ENCODE assay signal across 18 cellular contexts in the genomic region with DNA sequence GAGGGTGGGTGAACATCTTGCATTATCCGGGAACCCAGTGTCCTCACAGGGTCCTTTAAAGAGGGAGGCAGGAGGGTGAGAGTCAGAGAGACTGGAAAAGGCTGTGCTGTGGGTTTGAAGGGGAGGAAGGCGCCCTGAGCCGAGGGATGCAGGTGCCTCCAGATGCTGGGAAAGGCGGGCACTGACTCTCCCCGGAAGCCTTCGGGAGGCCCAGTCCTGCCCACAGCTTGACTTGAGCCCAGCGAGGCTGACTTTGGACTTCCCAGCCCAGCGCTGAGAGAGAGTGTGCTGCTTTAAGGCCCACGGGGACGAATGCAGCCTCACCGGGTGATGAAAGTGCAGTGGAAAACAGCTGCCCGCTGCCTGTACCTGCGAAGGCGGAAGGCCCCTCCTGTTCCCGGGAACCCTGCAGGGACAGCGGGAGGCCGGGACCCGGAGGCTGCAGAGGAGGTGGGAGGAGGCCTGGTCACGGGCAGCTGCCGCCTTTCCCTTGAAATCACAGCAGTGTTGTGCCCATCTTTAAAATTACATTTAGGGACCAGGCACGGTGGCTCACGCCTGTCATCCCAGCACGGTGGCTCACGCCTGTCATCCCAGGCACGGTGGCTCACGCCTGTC. TPM values are rescaled to one million over a fixed set of nuclear protein-coding genes. Genes with fewer than 3 reads are reported as not detected.
DNase-seq lines count a peak whose midpoint lies in the region; ATAC-seq and TF ChIP-seq lines count a peak whose summit lies in the region.
"Had no signal": no experiment of that assay in that cellular context is flagged by ENCODE, and none has a peak within 500 bp of the region (broad histone marks: within the 10 kb centered on the region; RNA-seq: fewer than 3 reads in every experiment).

No MANE protein-coding gene starts in this region.

- H2AFZ ChIP-seq in IMR-90 (replicated peaks; ENCODE audit: low read length, poor library complexity) (peak overlapping the region; percentile 2), neuronal stem cell (ENCODE audit: low read length) (no peak overlapping the region)
- H2AFZ ChIP-seq: PC-9 had no signal

- no peaks in the 10 kb centered on the region for H3K9me3 Mint-ChIP-seq in effector memory CD8-positive, alpha-beta T cell
- H3K9me3 Mint-ChIP-seq in natural killer cell treated with Interleukin-12 subunit alpha and Interleukin-12 subunit beta and Interleukin-15 and Interleukin-18, amount 100 ng/mL, for 72 hours = no peaks in the 10 kb centered on the region
- H3K9me3 Mint-ChIP-seq: CD4-positive, alpha-beta T cell had no signal

- H2BK15ac ChIP-seq in IMR-90 (ENCODE audit: low read depth, low read length) = no peak overlapping the region
- no peak overlapping the region for H2BK15ac ChIP-seq in neuronal stem cell (ENCODE audit: low read length)

- no peak overlapping the region for H2BK120ac ChIP-seq in IMR-90 (ENCODE audit: low read depth, low read length)
- H2BK120ac ChIP-seq in neuronal stem cell (ENCODE audit: low read depth, low read length) = no peak overlapping the region

- H3K18ac ChIP-seq in IMR-90 (ENCODE audit: low read depth, low read length) = no peak overlapping the region
- H3K18ac ChIP-seq in neuronal stem cell (ENCODE audit: low read length) = no peak overlapping the region

- H4K5ac ChIP-seq in IMR-90 (ENCODE audit: low read depth, low read length) = no peak overlapping the region

- peak overlapping the region; percentile 55 for H2AK9ac ChIP-seq in IMR-90 (replicated peaks; ENCODE audit: low read depth, low read length, poor library complexity)

- DNase-seq in IMR-90 = no peak
- no peak for DNase-seq in effector memory CD8-positive, alpha-beta T cell
- DNase-seq in neuronal stem cell (ENCODE audit: low spot score) = no peak
- no peak for DNase-seq in natural killer cell treated with Interleukin-12 subunit alpha and Interleukin-12 subunit beta and Interleukin-15 and Interleukin-18, amount 100 ng/mL, for 72 hours (ENCODE audit: low spot score)
- DNase-seq in NCI-H1436 treated with DMSO at 0.1 percent for 48 hours (lab: John Stamatoyannopoulos, UW) = no peak
- no peak for DNase-seq in aorta
- DNase-seq: CD4-positive, alpha-beta T cell; H7; KG1; MG63; NCI-H1694; NCI-H2029 treated with DMSO at 0.1 percent for 48 hours; NCI-H446 treated with DMSO at 0.1 percent for 48 hours; NCI-H526; PC-9; RPMI8226; SHP77 had no signal

- H3K23ac ChIP-seq in IMR-90 (ENCODE audit: low read depth, low read length) (no peak overlapping the region), neuronal stem cell (ENCODE audit: low read depth, low read length, poor library complexity) (no peak overlapping the region)

- no peak for ATAC-seq in IMR-90 (ENCODE audit: low read depth)
- no peak for ATAC-seq in effector memory CD8-positive, alpha-beta T cell (replicated peaks)
- ATAC-seq in natural killer cell treated with Interleukin-12 subunit alpha and Interleukin-12 subunit beta and Interleukin-15 and Interleukin-18, amount 100 ng/mL, for 72 hours = no peak
- no peak for ATAC-seq in aorta (ENCODE audit: low FRiP score)

- peaks cover 67% of the 10 kb centered on the region for H4K20me1 ChIP-seq in IMR-90 (ENCODE audit: insufficient read depth, low read length)

- dilution Hi-C loops in IMR-90 (cut with HindIII; ENCODE audit: low sequenced_read_pairs, unreplicated experiment) = no loop called here

- no peak overlapping the region for H2AK5ac ChIP-seq in IMR-90 (ENCODE audit: low read depth, low read length)
- peak overlapping the region; percentile 84 for H2AK5ac ChIP-seq in neuronal stem cell (ENCODE audit: low read depth, low read length)

- no peak overlapping the region for H2BK12ac ChIP-seq in neuronal stem cell (ENCODE audit: low read length)

- H3K27me3 ChIP-seq in IMR-90 (ENCODE audit: control insufficient read depth, insufficient read depth, low read length) (no peaks in the 10 kb centered on the region), neuronal stem cell (ENCODE audit: control insufficient read depth in 3 of 3, insufficient read depth in 3 of 3, low read depth in 1 of 3, low read length in 3 of 3) (no peaks in the 10 kb centered on the region), aorta (ENCODE audit: control insufficient read depth in 1 of 2, insufficient read depth in 2 of 2, low read length in 1 of 2) (no peaks in the 10 kb centered on the region)
- H3K27me3 ChIP-seq: BLaER1 treated with 17β-estradiol and CSF1 and Interleukin-3, amounts not matched to agents 10 nM and 100 nM; MG63 had no signal

- no peaks in the 10 kb centered on the region for H3K9me3 ChIP-seq in IMR-90 (ENCODE audit: control insufficient read depth, insufficient read depth, low read length)
- peaks cover 0 to 1% of the 10 kb centered on the region in 2 donors for H3K9me3 ChIP-seq in neuronal stem cell (replicated peaks in 1 of 2; ENCODE audit: control insufficient read depth in 2 of 2, insufficient read depth in 1 of 2, low read depth in 1 of 2, low read length in 2 of 2)
- no peaks in the 10 kb centered on the region for H3K9me3 ChIP-seq in aorta (ENCODE audit: control insufficient read depth, low read length)
- H3K9me3 ChIP-seq: BLaER1 treated with 17β-estradiol and CSF1 and Interleukin-3, amounts not matched to agents 10 nM and 100 nM; MG63 had no signal

- intact Hi-C loops in IMR-90 (cut with micrococcal nuclease) = no loop called here
- intact Hi-C loops in aorta (cut with DNase I) = no loop called here

- no peak overlapping the region for H2BK5ac ChIP-seq in IMR-90 (ENCODE audit: low read depth, low read length, poor library complexity, severe bottlenecking)
- no peak overlapping the region for H2BK5ac ChIP-seq in neuronal stem cell (ENCODE audit: low read length)

- BruUV-seq in IMR-90 (replicated peaks; lab: Mats Ljungman, UMichigan) = no TSS peak

- H3K4ac ChIP-seq in IMR-90 (ENCODE audit: low read depth, low read length) = no peak overlapping the region
- H3K4ac ChIP-seq in neuronal stem cell (ENCODE audit: low read length) = no peak overlapping the region

- peak overlapping the region; percentile 41 to 62 for H3K27ac Mint-ChIP-seq in effector memory CD8-positive, alpha-beta T cell
- no peak overlapping the region for H3K27ac Mint-ChIP-seq in natural killer cell treated with Interleukin-12 subunit alpha and Interleukin-12 subunit beta and Interleukin-15 and Interleukin-18, amount 100 ng/mL, for 72 hours
- H3K27ac Mint-ChIP-seq: CD4-positive, alpha-beta T cell had no signal

- no peak for TF ChIP-seq POLR2A in IMR-90 (IDR thresholded peaks at IDR 0.05; ENCODE audit: low read depth, low read length)

- no peak for TF ChIP-seq CTCF in IMR-90 (conservative IDR thresholded peaks at IDR 0.05; ENCODE audit: low read depth, low read length)

- in situ Hi-C loops in IMR-90 (cut with MboI; ENCODE audit: low sequenced_read_pairs) = no loop called here

- H3K4me2 ChIP-seq in IMR-90 (ENCODE audit: low read depth, low read length) (no peak overlapping the region), neuronal stem cell (ENCODE audit: insufficient read depth, low read length, poor library complexity, severe bottlenecking) (no peak overlapping the region)
- H3K4me2 ChIP-seq: PC-9 had no signal

- H3K4me1 ChIP-seq in IMR-90 (ENCODE audit: control insufficient read depth, insufficient read depth, low read length) = no peaks in the 10 kb centered on the region
- peaks cover under 1 to 5% of the 10 kb centered on the region in 2 donors for H3K4me1 ChIP-seq in neuronal stem cell (ENCODE audit: control insufficient read depth in 2 of 2, insufficient read depth in 1 of 2, low read depth in 1 of 2, low read length in 2 of 2)
- H3K4me1 ChIP-seq in aorta (ENCODE audit: control insufficient read depth in 1 of 2, insufficient read depth in 2 of 2, low read length in 2 of 2) = no peaks in the 10 kb centered on the region

- no peak overlapping the region for H3K4me3 Mint-ChIP-seq in effector memory CD8-positive, alpha-beta T cell
- H3K4me3 Mint-ChIP-seq in natural killer cell treated with Interleukin-12 subunit alpha and Interleukin-12 subunit beta and Interleukin-15 and Interleukin-18, amount 100 ng/mL, for 72 hours = no peak overlapping the region
- H3K4me3 Mint-ChIP-seq: CD4-positive, alpha-beta T cell had no signal

- H3K27me3 Mint-ChIP-seq in effector memory CD8-positive, alpha-beta T cell = no peaks in the 10 kb centered on the region
- H3K27me3 Mint-ChIP-seq in natural killer cell treated with Interleukin-12 subunit alpha and Interleukin-12 subunit beta and Interleukin-15 and Interleukin-18, amount 100 ng/mL, for 72 hours = no peaks in the 10 kb centered on the region
- H3K27me3 Mint-ChIP-seq: CD4-positive, alpha-beta T cell had no signal

- H3K36me3 ChIP-seq in IMR-90 (ENCODE audit: control insufficient read depth, insufficient read depth, low read length) = peaks cover 7% of the 10 kb centered on the region; the same call in 1 of the 2 replicates
- peaks cover 6 to 31% of the 10 kb centered on the region in 2 donors for H3K36me3 ChIP-seq in neuronal stem cell (replicated peaks in 1 of 2; ENCODE audit: control insufficient read depth in 2 of 2, insufficient read depth in 2 of 2, low read length in 2 of 2)
- H3K36me3 ChIP-seq in aorta (ENCODE audit: control insufficient read depth in 1 of 2, insufficient read depth in 2 of 2, low read length in 1 of 2) = peaks cover 0 to 3% of the 10 kb centered on the region in 2 donors
- H3K36me3 ChIP-seq: MG63 had no signal

- POLR2A ChIA-PET in IMR-90 (lab: Charles Lee; ENCODE audit: unreplicated experiment) = no interaction called here

- 89% methylated on average over 16 of the region's 26 CpGs; no CpG with 5 or more reads in 1 of the 2 experiments for WGBS in IMR-90 (ENCODE audit: extremely low coverage in 2 of 2, insufficient read length in 1 of 2), 2 experiments
- no CpG with 5 or more reads among the region's 26 CpGs for WGBS in neuronal stem cell (ENCODE audit: extremely low coverage in 2 of 2, insufficient read length in 2 of 2, insufficient replicate concordance in 1 of 2), 2 donors
- 87 to 91% methylated on average over 26 of the region's 26 CpGs for WGBS in aorta, 2 donors

- no peak overlapping the region for H3K9ac ChIP-seq in IMR-90 (ENCODE audit: low read depth, low read length)
- H3K9ac ChIP-seq in neuronal stem cell (ENCODE audit: low read depth, low read length, poor library complexity) = peak overlapping the region; percentile 70

- H4K91ac ChIP-seq in IMR-90 (ENCODE audit: insufficient read depth, low read depth, low read length) (no peak overlapping the region), neuronal stem cell (ENCODE audit: low read depth, low read length, poor library complexity) (no peak overlapping the region)

- no peak overlapping the region for H3K27ac ChIP-seq in IMR-90 (ENCODE audit: insufficient read depth, low read length)
- peak overlapping the region; percentile 28 for H3K27ac ChIP-seq in neuronal stem cell (replicated peaks; ENCODE audit: low read length)
- no peak overlapping the region for H3K27ac ChIP-seq in aorta (ENCODE audit: low read depth in 1 of 2, low read length in 2 of 2)
- H3K27ac ChIP-seq: BLaER1 treated with 17β-estradiol and CSF1 and Interleukin-3, amounts not matched to agents 10 nM and 100 nM; PC-9 had no signal

- TF ChIP-seq RAD21 in IMR-90 (IDR thresholded peaks at IDR 0.05; ENCODE audit: low read length) = no peak

- H3K9me1 ChIP-seq in IMR-90 (ENCODE audit: insufficient read depth, low read length) = no peaks in the 10 kb centered on the region

- H2BK20ac ChIP-seq in IMR-90 (ENCODE audit: low read depth, low read length) = no peak overlapping the region

- H4K8ac ChIP-seq in IMR-90 (ENCODE audit: low read depth in 2 of 2, low read length in 2 of 2) = no peak overlapping the region
- H4K8ac ChIP-seq in neuronal stem cell (ENCODE audit: low read depth, low read length) = no peak overlapping the region

- CTCF ChIA-PET in IMR-90 (lab: Yijun Ruan, JAX) = no interaction called here

- H3K79me1 ChIP-seq in IMR-90 (ENCODE audit: low read depth in 1 of 2, low read length in 2 of 2) (peaks cover 24 to 59% of the 10 kb centered on the region in 2 experiments), neuronal stem cell (ENCODE audit: low read depth, low read length) (peaks cover 26% of the 10 kb centered on the region)

- no peak overlapping the region for H3K56ac ChIP-seq in IMR-90 (ENCODE audit: extremely low read depth, insufficient read depth, low read length)

- H3K14ac ChIP-seq in IMR-90 (replicated peaks; ENCODE audit: low read depth, low read length) (no peak overlapping the region), neuronal stem cell (ENCODE audit: low read length) (no peak overlapping the region)

- H3K4me3 ChIP-seq in IMR-90 (ENCODE audit: insufficient read depth, low read depth, low read length) = no peak overlapping the region
- no peak overlapping the region for H3K4me3 ChIP-seq in neuronal stem cell (ENCODE audit: low read length in 2 of 2)
- no peak overlapping the region for H3K4me3 ChIP-seq in aorta (ENCODE audit: low read length in 2 of 2)
- H3K4me3 ChIP-seq: BLaER1 treated with 17β-estradiol and CSF1 and Interleukin-3, amounts not matched to agents 10 nM and 100 nM; MG63; PC-9 had no signal

- peaks cover 59% of the 10 kb centered on the region for H3K36me3 Mint-ChIP-seq in effector memory CD8-positive, alpha-beta T cell (ENCODE audit: insufficient read depth)
- no peaks in the 10 kb centered on the region for H3K36me3 Mint-ChIP-seq in natural killer cell treated with Interleukin-12 subunit alpha and Interleukin-12 subunit beta and Interleukin-15 and Interleukin-18, amount 100 ng/mL, for 72 hours

- H3K4me1 Mint-ChIP-seq in effector memory CD8-positive, alpha-beta T cell (ENCODE audit: low read depth in 2 of 2) = peaks cover 0 to 18% of the 10 kb centered on the region in 2 donors
- H3K4me1 Mint-ChIP-seq in natural killer cell treated with Interleukin-12 subunit alpha and Interleukin-12 subunit beta and Interleukin-15 and Interleukin-18, amount 100 ng/mL, for 72 hours (ENCODE audit: low read depth in 2 of 2) = peaks cover 0 to 3% of the 10 kb centered on the region in 2 donors

RNA-seq across cellular contexts. Expression of a gene that starts 16.1 kb away (rescaled TPM):
- total RNA-seq in IMR-90 (2012; rRNA removed) = 1.4 and 2.5 TPM in 2 replicates
- polyA plus RNA-seq in IMR-90 (2012; rRNA removed) = 39.2 and 63.7 TPM in 2 replicates
- polyA plus RNA-seq in IMR-90 (2012; cell fraction: cytosol; rRNA removed) = 13.1 and 26.8 TPM in 2 replicates
- polyA plus RNA-seq in IMR-90 (2012; cell fraction: nucleus; rRNA removed; ENCODE audit: low replicate concordance) = 185 and 1,091 TPM in 2 replicates
- polyA plus RNA-seq in neuronal stem cell (2013, experiment 1 of 2) = 15.0 TPM
- 16.5 TPM for polyA plus RNA-seq in neuronal stem cell (2013, experiment 2 of 2)
- 100 to 1,000 TPM in 1 of 2 donors, 10 to 100 TPM in 1; 69.1 to 103 TPM for total RNA-seq in natural killer cell treated with Interleukin-12 subunit alpha and Interleukin-12 subunit beta and Interleukin-15 and Interleukin-18, amount 100 ng/mL, for 72 hours
- total RNA-seq in aorta = 10 to 100 TPM; 27.7 to 29.9 TPM
- 10 to 100 TPM in 1 of 2 donors, 1 to 10 TPM in 1; 4.8 to 25.6 TPM for polyA plus RNA-seq in aorta

RNA-seq across cellular contexts. Expression of a gene that starts 20.1 kb away (rescaled TPM):
- total RNA-seq in IMR-90 (2012; rRNA removed) = 1.4 and 1.6 TPM in 2 replicates
- polyA plus RNA-seq in IMR-90 (2012; rRNA removed) = 8.1 and 9.0 TPM in 2 replicates
- 3.2 and 5.2 TPM in 2 replicates for polyA plus RNA-seq in IMR-90 (2012; cell fraction: cytosol; rRNA removed)
- polyA plus RNA-seq in IMR-90 (2012; cell fraction: nucleus; rRNA removed; ENCODE audit: low replicate concordance) = 28.0 and 38.9 TPM in 2 replicates
- polyA plus RNA-seq in neuronal stem cell (2013, experiment 1 of 2) = 0.79 TPM
- polyA plus RNA-seq in neuronal stem cell (2013, experiment 2 of 2) = 0.80 TPM
- total RNA-seq in natural killer cell treated with Interleukin-12 subunit alpha and Interleukin-12 subunit beta and Interleukin-15 and Interleukin-18, amount 100 ng/mL, for 72 hours = 1 to 10 TPM; 2.3 to 2.8 TPM
- 1 to 10 TPM; 1.8 to 4.7 TPM for total RNA-seq in aorta
- polyA plus RNA-seq in aorta = under 1 TPM; 0.38 to 0.63 TPM

RNA-seq across cellular contexts. Expression of a gene that starts 31.2 kb away (rescaled TPM):
- total RNA-seq in IMR-90 (2012; rRNA removed) (0.90 and 1.7 TPM in 2 replicates), aorta (10 to 100 TPM; 17.3 to 18.3 TPM)
- polyA plus RNA-seq in IMR-90 (2012; rRNA removed) (13.1 and 31.4 TPM in 2 replicates), aorta (1 to 10 TPM; 5.1 to 6.6 TPM)
- polyA plus RNA-seq in IMR-90 (2012; cell fraction: cytosol; rRNA removed) = 14.5 and 19.8 TPM in 2 replicates
- polyA plus RNA-seq in IMR-90 (2012; cell fraction: nucleus; rRNA removed; ENCODE audit: low replicate concordance) = 18.0 and 29.0 TPM in 2 replicates
- 12.8 TPM for polyA plus RNA-seq in neuronal stem cell (2013, experiment 1 of 2)
- 12.5 TPM for polyA plus RNA-seq in neuronal stem cell (2013, experiment 2 of 2)
- total RNA-seq in natural killer cell treated with Interleukin-12 subunit alpha and Interleukin-12 subunit beta and Interleukin-15 and Interleukin-18, amount 100 ng/mL, for 72 hours = 10 to 100 TPM; 18.0 to 49.8 TPM

RNA-seq across cellular contexts. Expression of a gene that starts 53.1 kb away (rescaled TPM):
- total RNA-seq in IMR-90 (2012; rRNA removed) (31.9 and 37.8 TPM in 2 replicates), aorta (10 to 100 TPM; 54.8 to 64.6 TPM)
- polyA plus RNA-seq in IMR-90 (2012; rRNA removed) (76.2 and 111 TPM in 2 replicates), aorta (100 to 1,000 TPM in 1 of 2 donors, 10 to 100 TPM in 1; 48.8 to 116 TPM)
- polyA plus RNA-seq in IMR-90 (2012; cell fraction: cytosol; rRNA removed) = 52.5 and 129 TPM in 2 replicates
- 86.9 and 244 TPM in 2 replicates for polyA plus RNA-seq in IMR-90 (2012; cell fraction: nucleus; rRNA removed; ENCODE audit: low replicate concordance)
- 44.4 TPM for polyA plus RNA-seq in neuronal stem cell (2013, experiment 1 of 2)
- polyA plus RNA-seq in neuronal stem cell (2013, experiment 2 of 2) = 44.1 TPM
- 100 to 1,000 TPM; 127 to 132 TPM for total RNA-seq in natural killer cell treated with Interleukin-12 subunit alpha and Interleukin-12 subunit beta and Interleukin-15 and Interleukin-18, amount 100 ng/mL, for 72 hours

Comparison
In these comparisons a context has a peak if more than half of its experiments do, and no peak if none do; other contexts are left out.
1. H3K27ac Mint-ChIP-seq: peak in effector memory CD8-positive, alpha-beta T cell (2 of 2); none in natural killer cell treated with Interleukin-12 subunit alpha and Interleukin-12 subunit beta and Interleukin-15 and Interleukin-18, amount 100 ng/mL, for 72 hours (0 of 2).